ENCODE assay signal across 12 cellular contexts in the genomic region with DNA sequence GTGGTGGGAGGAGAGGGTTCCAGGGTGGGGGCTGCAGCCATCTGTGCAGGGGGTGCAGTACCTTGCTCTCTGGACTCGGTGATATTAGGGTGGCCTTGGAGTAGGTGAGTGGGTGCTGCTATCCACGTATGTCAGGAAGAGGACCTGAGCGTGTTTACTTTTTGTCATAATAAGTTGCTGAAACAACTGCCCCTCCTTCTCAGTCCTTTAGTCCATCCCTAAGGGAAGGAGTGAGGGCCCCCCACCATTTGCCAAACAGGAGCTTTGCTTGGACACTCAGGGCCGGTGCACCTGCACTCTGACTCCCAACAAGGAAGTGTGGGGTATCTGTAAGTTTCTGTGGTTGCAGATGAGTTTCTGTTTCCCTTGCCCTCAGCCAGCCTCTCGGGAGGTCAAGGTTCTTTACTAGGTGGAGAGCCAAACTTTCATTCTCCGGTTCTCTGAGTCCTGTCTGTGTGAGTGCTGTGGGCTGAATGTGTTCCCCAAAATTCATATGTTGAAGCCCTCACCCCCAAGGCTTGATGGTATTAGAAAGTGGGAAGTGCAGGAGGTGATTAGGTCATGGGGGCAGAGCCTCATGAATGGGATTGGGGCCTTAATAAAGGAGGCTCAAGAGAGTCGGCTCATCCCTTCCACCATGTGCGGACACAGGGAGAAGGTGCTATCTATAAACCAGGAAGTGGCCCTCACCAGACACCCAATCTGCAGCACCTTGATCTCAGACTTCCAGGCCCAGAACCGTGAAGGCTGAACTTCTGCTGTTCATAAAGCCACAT. TPM values are rescaled to one million over a fixed set of nuclear protein-coding genes. Genes with fewer than 3 reads are reported as not detected.
DNase-seq lines count a peak whose midpoint lies in the region; ATAC-seq lines count a peak whose summit lies in the region.
"Had no signal": no experiment of that assay in that cellular context is flagged by ENCODE, and none has a peak within 500 bp of the region (broad histone marks: within the 10 kb centered on the region; RNA-seq: fewer than 3 reads in every experiment).

No MANE protein-coding gene starts in this region.

- peak overlapping the region in 6 of 8 donors; percentile 32 to 64 (median 40) for H3K4me3 Mint-ChIP-seq in CD4-positive, alpha-beta memory T cell
- H3K4me3 Mint-ChIP-seq: activated CD4-positive, alpha-beta T cell treated with anti-CD3 and anti-CD28 coated beads for 36 hours had no signal

- H3K27me3 ChIP-seq in CD4-positive, alpha-beta memory T cell (ENCODE audit: insufficient read depth, low read length): no peaks in the 10 kb centered on the region
- H3K27me3 ChIP-seq: BE2C had no signal

- peak overlapping the region in 6 of 7 donors; percentile 68 to 92 (median 88) for H3K27ac Mint-ChIP-seq in CD4-positive, alpha-beta memory T cell
- H3K27ac Mint-ChIP-seq: activated CD4-positive, alpha-beta T cell treated with anti-CD3 and anti-CD28 coated beads for 36 hours had no signal

- no peaks in the 10 kb centered on the region for H3K36me3 Mint-ChIP-seq in CD4-positive, alpha-beta memory T cell

- intact Hi-C loops in CD4-positive, alpha-beta memory T cell (cut with micrococcal nuclease): no loop called here

- no peak overlapping the region for H3K4me3 ChIP-seq in CD4-positive, alpha-beta memory T cell (ENCODE audit: low read length in 2 of 2)

- peaks cover 34% of the 10 kb centered on the region for H3K4me1 ChIP-seq in CD4-positive, alpha-beta memory T cell (ENCODE audit: insufficient read depth, low read length)
- H3K4me1 ChIP-seq: BE2C had no signal

- H3K9me3 ChIP-seq in CD4-positive, alpha-beta memory T cell (ENCODE audit: control insufficient read depth in 1 of 2, low read length in 2 of 2): no peaks in the 10 kb centered on the region
- H3K9me3 ChIP-seq: BE2C had no signal

- H3K4me1 Mint-ChIP-seq in CD4-positive, alpha-beta memory T cell: peaks cover 23 to 41% (median 34%) of the 10 kb centered on the region in 4 donors

- no peaks in the 10 kb centered on the region for H3K9me3 Mint-ChIP-seq in CD4-positive, alpha-beta memory T cell

- CTCF ChIA-PET in CD4-positive, alpha-beta memory T cell (lab: Charles Lee; ENCODE audit: partially characterized antibody): no interaction called here

- no peaks in the 10 kb centered on the region for H3K27me3 Mint-ChIP-seq in CD4-positive, alpha-beta memory T cell
- H3K27me3 Mint-ChIP-seq: activated CD4-positive, alpha-beta T cell treated with anti-CD3 and anti-CD28 coated beads for 36 hours had no signal

- no peak overlapping the region for H3K27ac ChIP-seq in CD4-positive, alpha-beta memory T cell (ENCODE audit: low read depth, low read length)

- no peaks in the 10 kb centered on the region for H3K36me3 ChIP-seq in CD4-positive, alpha-beta memory T cell (ENCODE audit: insufficient read depth, low read length)
- H3K36me3 ChIP-seq: BE2C had no signal

- DNase-seq in CD4-positive, alpha-beta memory T cell: no peak
- DNase-seq in GM19240 (ENCODE audit: insufficient read length, low spot score): peak; percentile 82
- DNase-seq in NOMO-1 treated with DMSO at 0.1 percent for 48 hours (lab: John Stamatoyannopoulos, UW; ENCODE audit: unreplicated experiment): peak; percentile 26
- no peak for DNase-seq in kidney glomerular epithelial cell (lab: John Stamatoyannopoulos, UW)
- no peak for DNase-seq in NCI-H1092 (lab: John Stamatoyannopoulos, UW)
- no peak for DNase-seq in ureter (ENCODE audit: low spot score)
- DNase-seq in activated naive CD4-positive, alpha-beta T cell (lab: John Stamatoyannopoulos, UW): no peak
- DNase-seq: activated CD4-positive, alpha-beta T cell treated with anti-CD3 and anti-CD28 coated beads for 36 hours; BE2C; NCI-H526 treated with DMSO at 0.1 percent for 48 hours had no signal

- POLR2A ChIA-PET in CD4-positive, alpha-beta memory T cell (lab: Charles Lee; ENCODE audit: partially characterized antibody): interaction anchor here (2.5 kb wide), 1 partner anchor 10 kb away, joined by 8 read pairs; no protein-coding TSS in a partner anchor

- ATAC-seq in HG02938 (IDR thresholded peaks at IDR 0.05; ENCODE audit: unreplicated experiment): peak; percentile 94
- ATAC-seq: activated CD4-positive, alpha-beta T cell treated with anti-CD3 and anti-CD28 coated beads for 36 hours had no signal

RNA-seq across cellular contexts. Expression of a gene that starts 19.7 kb away (rescaled TPM):
- 10 to 100 TPM; 21.7 to 23.7 TPM for total RNA-seq in CD4-positive, alpha-beta memory T cell
- polyA plus RNA-seq in CD4-positive, alpha-beta memory T cell: 100 to 1,000 TPM in 1 of 2 donors, 10 to 100 TPM in 1; 98.7 to 124 TPM
- not detected for total RNA-seq in ureter
- total RNA-seq: osteoblast had no signal

RNA-seq across cellular contexts. Expression of a gene that starts 54.6 kb away (rescaled TPM):
- not detected for total RNA-seq in CD4-positive, alpha-beta memory T cell
- polyA plus RNA-seq in CD4-positive, alpha-beta memory T cell: not detected
- not detected for total RNA-seq in ureter
- total RNA-seq: activated CD4-positive, alpha-beta T cell treated with anti-CD3 and anti-CD28 coated beads for 36 hours; osteoblast had no signal

Comparison
In these comparisons a context has a peak if more than half of its experiments do, and no peak if none do; other contexts are left out.
1. DNase-seq: peak in GM19240 (single experiment) and NOMO-1 treated with DMSO at 0.1 percent for 48 hours (single experiment); none in CD4-positive, alpha-beta memory T cell (0 of 5), kidney glomerular epithelial cell (single experiment), NCI-H1092 (single experiment), ureter (single experiment) and activated naive CD4-positive, alpha-beta T cell (0 of 4).
2. RNA of a gene that starts 19.7 kb away (total RNA-seq): 21.7 to 23.7 TPM in CD4-positive, alpha-beta memory T cell; not detected in ureter (single experiment); every median in the first group is over 10 times any median in the second.